9 cellular contexts compared by ENCODE assay signal in the genomic region with DNA sequence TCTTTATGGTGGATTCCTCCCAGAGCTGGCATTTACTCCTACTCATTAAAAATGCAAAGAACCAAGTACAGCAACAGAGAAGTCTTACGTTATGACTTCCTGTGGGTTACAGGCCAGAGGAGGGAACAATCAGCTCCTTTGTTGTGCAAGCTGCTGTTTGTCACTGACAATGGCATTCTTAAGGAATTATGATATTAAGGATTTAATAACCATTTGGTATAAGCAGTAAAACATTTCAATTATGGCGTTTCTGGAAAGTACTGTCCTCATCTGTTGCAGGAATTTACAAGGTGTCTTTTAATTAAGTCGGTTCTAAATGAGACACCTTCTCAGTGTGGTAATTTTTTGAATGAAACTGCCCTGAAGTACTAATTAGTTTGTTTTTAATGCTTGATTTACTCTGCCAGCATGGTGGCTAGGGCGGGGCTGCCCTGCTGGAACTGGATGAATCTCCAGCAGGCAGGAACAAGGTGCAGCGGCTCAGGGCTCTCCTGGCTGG.
DNase-seq lines count a peak whose midpoint lies in the region; ATAC-seq and TF ChIP-seq lines count a peak whose summit lies in the region.
"Had no signal": no experiment of that assay in that cellular context is flagged by ENCODE, and none has a peak within 500 bp of the region (broad histone marks: within the 10 kb centered on the region; RNA-seq: fewer than 3 reads in every experiment).

No MANE protein-coding gene starts in this region.

- H3K4me1 ChIP-seq in muscle layer of duodenum (ENCODE audit: control insufficient read depth in 1 of 2, insufficient read depth in 2 of 2, low read length in 2 of 2), result no peaks in the 10 kb centered on the region

- no peaks in the 10 kb centered on the region for H3K36me3 ChIP-seq in KOPT-K1 (ENCODE audit: insufficient read depth, low read length)
- no peaks in the 10 kb centered on the region for H3K36me3 ChIP-seq in muscle layer of duodenum (ENCODE audit: control insufficient read depth in 1 of 2, insufficient read depth in 2 of 2, low read length in 2 of 2)
- H3K36me3 ChIP-seq: heart right ventricle had no signal

- H3K4me3 ChIP-seq in muscle layer of duodenum (ENCODE audit: low read depth in 1 of 2, low read length in 2 of 2) (no peak overlapping the region), coronary artery (no peak overlapping the region)
- H3K4me3 ChIP-seq: heart right ventricle had no signal

- no peak for TF ChIP-seq CTCF in coronary artery (IDR thresholded peaks at IDR 0.05)

- DNase-seq in COLO829 (ENCODE audit: low spot score) (peak; percentile 94), amniotic epithelial cell (ENCODE audit: low read depth) (peak; percentile 21), caudate nucleus (lab: John Stamatoyannopoulos, UW) (no peak), coronary artery (ENCODE audit: low spot score) (no peak), NAMALWA (ENCODE audit: low spot score) (no peak)
- DNase-seq: heart right ventricle had no signal

- ATAC-seq in HG03354 (IDR thresholded peaks at IDR 0.05; ENCODE audit: poor library complexity, severe bottlenecking, unreplicated experiment), result no peak

- no peaks in the 10 kb centered on the region for H3K27me3 ChIP-seq in muscle layer of duodenum (ENCODE audit: low read depth, low read length)
- H3K27me3 ChIP-seq: heart right ventricle had no signal

- peak overlapping the region; percentile 94 for H3K27ac ChIP-seq in KOPT-K1 (ENCODE audit: low read depth, low read length, poor library complexity, severe bottlenecking)
- peak overlapping the region; percentile 4 for H3K27ac ChIP-seq in muscle layer of duodenum (ENCODE audit: low read length)
- H3K27ac ChIP-seq in caudate nucleus (ENCODE audit: low read depth, low read length), result no peak overlapping the region
- H3K27ac ChIP-seq in coronary artery, result no peak overlapping the region

- H3K9me3 ChIP-seq in KOPT-K1 (ENCODE audit: insufficient read depth, low read length, poor library complexity, severe bottlenecking), result no peaks in the 10 kb centered on the region
- no peaks in the 10 kb centered on the region for H3K9me3 ChIP-seq in muscle layer of duodenum (ENCODE audit: control insufficient read depth in 1 of 2, low read length in 2 of 2)
- H3K9me3 ChIP-seq: heart right ventricle had no signal

Comparison
In these comparisons a context has a peak if more than half of its experiments do, and no peak if none do; other contexts are left out.
1. DNase-seq: peak in COLO829 (single experiment) and amniotic epithelial cell (single experiment); none in caudate nucleus (0 of 61), coronary artery (single experiment) and NAMALWA (single experiment).
2. H3K27ac ChIP-seq: peak in KOPT-K1 (single experiment) and muscle layer of duodenum (single experiment); none in caudate nucleus (single experiment) and coronary artery (0 of 2).